In genomic region chr9:124293712-124294504, GRCh38 we compare ENCODE assay signal across 12 cellular contexts. TPM values are rescaled to one million over a fixed set of nuclear protein-coding genes. Genes with fewer than 3 reads are reported as not detected.
DNase-seq lines count a peak whose midpoint lies in the region; ATAC-seq, FAIRE-seq and TF ChIP-seq lines count a peak whose summit lies in the region.
"Had no signal": no experiment of that assay in that cellular context is flagged by ENCODE, and none has a peak within 500 bp of the region (broad histone marks: within the 10 kb centered on the region; RNA-seq: fewer than 3 reads in every experiment).

No MANE protein-coding gene starts in this region.

- peaks cover 88 to 100% (median 100%) of the 10 kb centered on the region in 11 experiments for H4K20me1 ChIP-seq in BLaER1 treated with 17β-estradiol and CSF1 and Interleukin-3, amounts not matched to agents 10 nM and 100 nM
- H4K20me1 ChIP-seq in Loucy (ENCODE audit: insufficient read depth, low read length, poor library complexity, severe bottlenecking) (no peaks in the 10 kb centered on the region), GM12878 (ENCODE audit: control insufficient read depth, insufficient read depth) (peaks cover 24% of the 10 kb centered on the region)

- H3K4ac ChIP-seq in mesendoderm (ENCODE audit: low read depth, low read length), result no peak overlapping the region

- CTCF ChIA-PET in GM12878 (lab: Yijun Ruan, JAX), result interaction anchor here (1.0 to 5.0 kb wide), 10 partner anchors 10 to 167 kb away, joined by 4 to 42 read pairs (median 12); no protein-coding TSS in a partner anchor

- no peaks in the 10 kb centered on the region for H3K9me2 ChIP-seq in Loucy (replicated peaks; ENCODE audit: low read depth, low read length)

- no peak for FAIRE-seq in GM12878 (lab: Jason Lieb, UNC)

- peak overlapping the region; percentile 15 for H3K56ac ChIP-seq in mesendoderm (ENCODE audit: low read length)

- H3K4me3 ChIP-seq in BLaER1 treated with 17β-estradiol and CSF1 and Interleukin-3, amounts not matched to agents 10 nM and 100 nM, result no peak overlapping the region
- no peak overlapping the region for H3K4me3 ChIP-seq in Loucy (ENCODE audit: low read length, poor library complexity, severe bottlenecking)
- H3K4me3 ChIP-seq in GM12878, result peak overlapping the region; percentile 56; the same call in 1 of the 2 replicates
- H3K4me3 ChIP-seq in mesendoderm (ENCODE audit: low read length), result no peak overlapping the region
- H3K4me3 ChIP-seq in gastrocnemius medialis, result no peak overlapping the region
- H3K4me3 ChIP-seq: SK-N-MC, tibial artery had no signal

- no peak overlapping the region for H3K18ac ChIP-seq in mesendoderm (ENCODE audit: low read length)

- peaks cover 6% of the 10 kb centered on the region for H3K79me1 ChIP-seq in mesendoderm (ENCODE audit: low read length)

- no peak overlapping the region for H2BK120ac ChIP-seq in mesendoderm (ENCODE audit: low read depth, low read length)

- TF ChIP-seq POLR2A in GM12878 (IDR thresholded peaks at IDR 0.05; ENCODE audit: low read depth, low read length) (no peak), gastrocnemius medialis (IDR thresholded peaks at IDR 0.05) (no peak)

- RAD21 ChIA-PET in GM12878 (lab: Charles Lee; ENCODE audit: unreplicated experiment), result interaction anchor here (0.6 to 5.1 kb wide), 13 partner anchors 9 to 168 kb away, joined by 3 to 74 read pairs (median 8); no protein-coding TSS in a partner anchor

- H2BK15ac ChIP-seq in mesendoderm (replicated peaks; ENCODE audit: low read depth), result no peak overlapping the region

- SMC1A ChIA-PET in GM12878 (lab: Charles Lee; ENCODE audit: uncharacterized antibody, unreplicated experiment), result interaction anchor here (0.9 to 9.9 kb wide), 11 partner anchors 8 to 167 kb away, joined by 3 to 132 read pairs (median 6); no protein-coding TSS in a partner anchor

- DNase-seq in GM12878 (ENCODE audit: low read depth, low spot score), result no peak
- DNase-seq in mesendoderm, result peak; percentile 65
- DNase-seq in stimulated activated naive CD4-positive, alpha-beta T cell (lab: John Stamatoyannopoulos, UW), result no peak
- no peak for DNase-seq in GOT3 (lab: John Stamatoyannopoulos, UW)
- DNase-seq in gastrocnemius medialis, result no peak
- DNase-seq: CD4-positive, alpha-beta T cell; tibial artery had no signal

- H3K27me3 ChIP-seq in BLaER1 treated with 17β-estradiol and CSF1 and Interleukin-3, amounts not matched to agents 10 nM and 100 nM, result peaks cover 0 to 7% (median 0%) of the 10 kb centered on the region in 11 experiments; a peak in 2 of 22 replicates
- H3K27me3 ChIP-seq in Loucy (ENCODE audit: insufficient read depth, low read length, poor library complexity, severe bottlenecking) (no peaks in the 10 kb centered on the region), GM12878 (replicated peaks in 1 of 2; ENCODE audit: control insufficient read depth in 2 of 2, insufficient read depth in 2 of 2, low read length in 1 of 2) (no peaks in the 10 kb centered on the region), mesendoderm (ENCODE audit: insufficient read depth, low read length, poor library complexity) (no peaks in the 10 kb centered on the region), gastrocnemius medialis (no peaks in the 10 kb centered on the region)
- H3K27me3 ChIP-seq: tibial artery had no signal

- H3K4me2 ChIP-seq in BLaER1 treated with 17β-estradiol and CSF1 and Interleukin-3, amounts not matched to agents 10 nM and 100 nM, result peak overlapping the region; percentile 80 to 98 (median 94)
- no peak overlapping the region for H3K4me2 ChIP-seq in Loucy (ENCODE audit: low read depth, low read length, poor library complexity, severe bottlenecking)
- peak overlapping the region; percentile 77 for H3K4me2 ChIP-seq in GM12878 (ENCODE audit: control insufficient read depth, insufficient read depth)
- H3K4me2 ChIP-seq in mesendoderm (ENCODE audit: low read length), result no peak overlapping the region

- TF ChIP-seq EP300 in GM12878 (IDR thresholded peaks at IDR 0.05; ENCODE audit: borderline replicate concordance in 1 of 2, control insufficient read depth in 1 of 2, low read depth in 2 of 2, low read length in 2 of 2), result no peak

- H3K36me3 ChIP-seq in BLaER1 treated with 17β-estradiol and CSF1 and Interleukin-3, amounts not matched to agents 10 nM and 100 nM, result peaks cover 0 to 6% (median 0%) of the 10 kb centered on the region in 11 experiments; a peak in 1 of 22 replicates
- H3K36me3 ChIP-seq in Loucy (ENCODE audit: insufficient read depth, low read length), result no peaks in the 10 kb centered on the region
- peaks cover 23 to 31% of the 10 kb centered on the region in 2 experiments for H3K36me3 ChIP-seq in GM12878 (ENCODE audit: control insufficient read depth in 2 of 2, insufficient read depth in 2 of 2, low read length in 1 of 2)
- no peaks in the 10 kb centered on the region for H3K36me3 ChIP-seq in mesendoderm (ENCODE audit: control insufficient read depth, insufficient read depth, low read length)
- no peaks in the 10 kb centered on the region for H3K36me3 ChIP-seq in gastrocnemius medialis
- H3K36me3 ChIP-seq: tibial artery had no signal

- H3K79me2 ChIP-seq in Loucy (ENCODE audit: insufficient read depth, low read length) (no peaks in the 10 kb centered on the region), GM12878 (ENCODE audit: control insufficient read depth, insufficient read depth, low read length) (peaks cover 100% of the 10 kb centered on the region), mesendoderm (ENCODE audit: control insufficient read depth, insufficient read depth, low read length) (no peaks in the 10 kb centered on the region)

- no TSS peak for BruUV-seq in GM12878 (replicated peaks; lab: Mats Ljungman, UMichigan)

- in situ Hi-C loops in GM12878 (cut with MboI), result loop anchor here (25.0 kb wide), 1 partner anchor 157 kb away; no protein-coding TSS in a partner anchor
- in situ Hi-C loops in gastrocnemius medialis (cut with MboI; ENCODE audit: low sequenced_read_pairs in 4 of 4), result no loop called here

- H2AFZ ChIP-seq in Loucy (ENCODE audit: low read length), result no peak overlapping the region
- no peak overlapping the region for H2AFZ ChIP-seq in GM12878 (ENCODE audit: control insufficient read depth, low read depth, low read length)

- intact Hi-C loops in GM12878 (cut with micrococcal nuclease; ENCODE audit: unreplicated experiment) (no loop called here), gastrocnemius medialis (cut with DNase I; ENCODE audit: low total_unique reads) (no loop called here)

- H4K8ac ChIP-seq in mesendoderm (ENCODE audit: low read depth, low read length), result no peak overlapping the region

- H4K5ac ChIP-seq in mesendoderm (ENCODE audit: low read length), result no peak overlapping the region

- WGBS in GM12878 (ENCODE audit: insufficient coverage, insufficient replicate concordance, low lambda C conversion rate, missing lambda C conversion rate), result 74% methylated on average over 16 of the region's 17 CpGs
- no CpG with 5 or more reads among the region's 17 CpGs for WGBS in mesendoderm (ENCODE audit: extremely low coverage, insufficient coverage, low lambda C conversion rate)

- POLR2A ChIA-PET in GM12878 (lab: Charles Lee), result interaction anchor here (1.2 to 5.4 kb wide), 5 partner anchors 29 to 167 kb away, joined by 4 to 45 read pairs (median 5); partner anchors contain the start of gene NEK6

- peak overlapping the region in 2 of 11 experiments; percentile 15 to 50; a peak in 2 of 22 replicates for H3K9ac ChIP-seq in BLaER1 treated with 17β-estradiol and CSF1 and Interleukin-3, amounts not matched to agents 10 nM and 100 nM
- H3K9ac ChIP-seq in Loucy (ENCODE audit: low read depth, low read length, poor library complexity, severe bottlenecking) (peak overlapping the region; percentile 60), GM12878 (ENCODE audit: control insufficient read depth, insufficient read depth, low read length) (peak overlapping the region; percentile 49; the same call in 1 of the 2 replicates), mesendoderm (ENCODE audit: low read length) (no peak overlapping the region)

- TF ChIP-seq CTCF in Loucy (conservative IDR thresholded peaks at IDR 0.05; ENCODE audit: low read length) (peak; percentile 54), GM12878 (IDR thresholded peaks at IDR 0.05 in 2 of 3, conservative IDR thresholded peaks at IDR 0.05 in 1 of 3; ENCODE audit: control insufficient read depth in 2 of 3, extremely low read depth in 1 of 3, insufficient read depth in 1 of 3, low read depth in 3 of 3, low read length in 3 of 3) (peak in 2 of 3 experiments; percentile 25 to 35; a peak in 2 of 6 replicates), gastrocnemius medialis (IDR thresholded peaks at IDR 0.05 in 4 of 5, conservative IDR thresholded peaks at IDR 0.05 in 1 of 5) (no peak)

- no peak overlapping the region for H2BK5ac ChIP-seq in mesendoderm (ENCODE audit: low read length)

- H3K27ac ChIP-seq in BLaER1 treated with 17β-estradiol and CSF1 and Interleukin-3, amounts not matched to agents 10 nM and 100 nM, result peak overlapping the region in 1 of 11 experiments; percentile 5; a peak in 1 of 22 replicates
- H3K27ac ChIP-seq in GM12878 (ENCODE audit: control insufficient read depth, insufficient read depth) (peak overlapping the region; percentile 91), mesendoderm (ENCODE audit: low read depth, low read length) (no peak overlapping the region), gastrocnemius medialis (no peak overlapping the region)
- H3K27ac ChIP-seq: SK-N-MC, tibial artery had no signal

- no peak overlapping the region for H2AK5ac ChIP-seq in mesendoderm (ENCODE audit: low read length)

- ATAC-seq in GM12878 (no peak), GM19395 (IDR thresholded peaks at IDR 0.05; ENCODE audit: unreplicated experiment) (no peak), gastrocnemius medialis (no peak)
- ATAC-seq: left lobe of liver had no signal

- no peaks in the 10 kb centered on the region for H3K9me3 ChIP-seq in BLaER1 treated with 17β-estradiol and CSF1 and Interleukin-3, amounts not matched to agents 10 nM and 100 nM (replicated peaks in 1 of 11)
- H3K9me3 ChIP-seq in Loucy (ENCODE audit: insufficient read depth, low read depth, low read length) (no peaks in the 10 kb centered on the region), GM12878 (replicated peaks; ENCODE audit: control insufficient read depth, insufficient read depth, low read length) (no peaks in the 10 kb centered on the region), gastrocnemius medialis (no peaks in the 10 kb centered on the region)
- H3K9me3 ChIP-seq: tibial artery had no signal

- no peak overlapping the region for H3K23ac ChIP-seq in mesendoderm (ENCODE audit: low read length)

- no peaks in the 10 kb centered on the region for H3F3A ChIP-seq in Loucy (ENCODE audit: low read depth)

- H3K4me1 ChIP-seq in BLaER1 treated with 17β-estradiol and CSF1 and Interleukin-3, amounts not matched to agents 10 nM and 100 nM, result peaks cover 86 to 100% (median 100%) of the 10 kb centered on the region in 10 experiments
- H3K4me1 ChIP-seq in Loucy (ENCODE audit: insufficient read depth, low read length, poor library complexity, severe bottlenecking) (peaks cover 36% of the 10 kb centered on the region), GM12878 (ENCODE audit: control insufficient read depth, insufficient read depth, low read length) (peaks cover 81% of the 10 kb centered on the region), mesendoderm (ENCODE audit: control insufficient read depth, low read depth, low read length) (peaks cover 3% of the 10 kb centered on the region), gastrocnemius medialis (peaks cover 19 to 40% of the 10 kb centered on the region in 2 donors)

- TF ChIP-seq RAD21 in GM12878 (IDR thresholded peaks at IDR 0.05; ENCODE audit: insufficient read depth, low read depth, low read length), result no peak

RNA-seq across cellular contexts. Expression of gene NEK6, which starts 36.2 kb away (rescaled TPM):
- 174 and 184 TPM in 2 replicates for total RNA-seq in GM12878 (2013; cell fraction: nucleolus; rRNA removed)
- total RNA-seq in GM12878 (2014; rRNA removed) (50.0 and 58.0 TPM in 2 replicates), GM12878 (2014; rRNA removed; fragmentation: Illumina TruSeq; extraction: Trizol) (51.8 and 53.8 TPM in 2 replicates), GM12878 (2021) (136 and 142 TPM in 2 replicates), gastrocnemius medialis (10 to 100 TPM in 1 of 4 donors, 1 to 10 TPM in 3; 2.3 to 10.1 (median 3.5) TPM)
- 62.2 TPM for polyA plus RNA-seq in GM12878 (2011; ENCODE audit: low read depth)
- polyA plus RNA-seq in GM12878 (2011; rRNA removed) (131 and 161 TPM in 2 replicates), GM12878 (2014; fragmentation: Illumina TruSeq; extraction: Trizol) (68.6 and 87.1 TPM in 2 replicates), GM12878 (2014; fragmentation: Nextera tagmentation; extraction: Ambion mirVana) (10 to 100 TPM; 31.3 to 33.2 TPM), GM12878 (2014; rRNA removed) (91.3 and 96.0 TPM in 2 replicates), GM12878 (2016; fragmentation: Nextera tagmentation; extraction: Ambion mirVana) (100 to 1,000 TPM in 1 of 2 experiments, 10 to 100 TPM in 1; 97.0 to 104 TPM)
- polyA plus RNA-seq in GM12878 (2011; cell fraction: cytosol; rRNA removed), result 171 and 176 TPM in 2 replicates
- polyA plus RNA-seq in GM12878 (2011; cell fraction: nucleus; rRNA removed), result 186 and 192 TPM in 2 replicates
- polyA plus RNA-seq in GM12878 (2012), result 79.3 and 129 TPM in 2 replicates
- polyA minus RNA-seq in GM12878 (2011; rRNA and poly(A)+ RNA removed), result 210 and 248 TPM in 2 replicates
- 53.5 and 58.5 TPM in 2 replicates for polyA minus RNA-seq in GM12878 (2011; cell fraction: cytosol; rRNA and poly(A)+ RNA removed)
- polyA minus RNA-seq in GM12878 (2011; cell fraction: nucleus; rRNA and poly(A)+ RNA removed), result 60.7 and 78.1 TPM in 2 replicates
- 12.8 TPM for polyA plus RNA-seq in mesendoderm (2013, experiment 1 of 2)
- 13.7 TPM for polyA plus RNA-seq in mesendoderm (2013, experiment 2 of 2)

Comparison
In these comparisons a context has a peak if more than half of its experiments do, and no peak if none do; other contexts are left out.
1. H3K4me2 ChIP-seq: peak in BLaER1 treated with 17β-estradiol and CSF1 and Interleukin-3, amounts not matched to agents 10 nM and 100 nM (11 of 11) and GM12878 (single experiment); none in Loucy (single experiment) and mesendoderm (single experiment).
2. CTCF ChIP-seq: peak in Loucy (single experiment) and GM12878 (2 of 3); none in gastrocnemius medialis (0 of 5).
3. RNA of gene NEK6, which starts 36.2 kb away (total RNA-seq): 50.0 to 184 TPM in GM12878; 2.3 to 10.1 TPM in gastrocnemius medialis; every median in the first group is over 4 times any median in the second.